9 cellular contexts compared by ENCODE assay signal in genomic region chr5:71924980-71925379, GRCh38.
DNase-seq lines count a peak whose midpoint lies in the region; ATAC-seq, FAIRE-seq and TF ChIP-seq lines count a peak whose summit lies in the region.
"Had no signal": no experiment of that assay in that cellular context is flagged by ENCODE, and none has a peak within 500 bp of the region (broad histone marks: within the 10 kb centered on the region; RNA-seq: fewer than 3 reads in every experiment).

No MANE protein-coding gene starts in this region.

- H3K79me2 ChIP-seq in endothelial cell of umbilical vein (ENCODE audit: control insufficient read depth, insufficient read depth, low read length): no peaks in the 10 kb centered on the region

- in situ Hi-C loops in GM13977 (cut with MboI; ENCODE audit: low pct_unique_long_range_greater_than_20kb, low sequenced_read_pairs, unreplicated experiment): no loop called here

- CTCF ChIA-PET in endothelial cell of umbilical vein (lab: Charles Lee): interaction anchor here (1.1 to 1.4 kb wide), 2 partner anchors 88 to 93 kb away, joined by 3 read pairs; no protein-coding TSS in a partner anchor

- H3K4me1 ChIP-seq in endothelial cell of umbilical vein (ENCODE audit: control insufficient read depth, extremely low read depth, insufficient read depth, low read length) (peaks cover 23% of the 10 kb centered on the region), prostate gland (replicated peaks) (no peaks in the 10 kb centered on the region)

- DNase-seq in HCEC 1CT (peak; percentile 74), NCI-H748 treated with DMSO at 0.1 percent for 48 hours (lab: John Stamatoyannopoulos, UW) (peak; percentile 25), endothelial cell of umbilical vein (ENCODE audit: low read depth, low spot score) (peak; percentile 74), prostate gland (ENCODE audit: low spot score) (peak; percentile 20), GM13977 (ENCODE audit: low spot score) (no peak), T-helper 1 cell (no peak), NCI-H1930 (lab: John Stamatoyannopoulos, UW) (no peak)
- DNase-seq: NCI-H1436 had no signal

- TF ChIP-seq POLR2A in endothelial cell of umbilical vein (IDR thresholded peaks at IDR 0.05; ENCODE audit: low read depth, low read length): no peak
- no peak for TF ChIP-seq POLR2A in prostate gland (IDR thresholded peaks at IDR 0.05)

- H3K4me2 ChIP-seq in endothelial cell of umbilical vein (ENCODE audit: insufficient read depth, low read length): peak overlapping the region; percentile 31

- H3K36me3 ChIP-seq in endothelial cell of umbilical vein (ENCODE audit: control insufficient read depth in 2 of 2, extremely low read depth in 1 of 2, insufficient read depth in 2 of 2, low read length in 2 of 2): no peaks in the 10 kb centered on the region
- H3K36me3 ChIP-seq in prostate gland: no peaks in the 10 kb centered on the region

- no TSS peak for BruUV-seq in endothelial cell of umbilical vein (replicated peaks; lab: Mats Ljungman, UMichigan)

- no peak overlapping the region for H3K4me3 ChIP-seq in endothelial cell of umbilical vein (replicated peaks in 1 of 3; ENCODE audit: insufficient read depth in 1 of 3, low read depth in 1 of 3, low read length in 3 of 3)
- H3K4me3 ChIP-seq in prostate gland: no peak overlapping the region

- no peak for ATAC-seq in GM21717 (IDR thresholded peaks at IDR 0.05; ENCODE audit: unreplicated experiment)

- H2AFZ ChIP-seq in endothelial cell of umbilical vein (ENCODE audit: low read depth, low read length): no peak overlapping the region

- 38% methylated on average over 3 of the region's 3 CpGs for WGBS in prostate gland

- no peaks in the 10 kb centered on the region for H3K27me3 ChIP-seq in endothelial cell of umbilical vein (ENCODE audit: control insufficient read depth in 2 of 2, insufficient read depth in 2 of 2, low read length in 2 of 2)
- no peaks in the 10 kb centered on the region for H3K27me3 ChIP-seq in prostate gland (replicated peaks; ENCODE audit: insufficient read depth)

- TF ChIP-seq CTCF in endothelial cell of umbilical vein (IDR thresholded peaks at IDR 0.05; ENCODE audit: extremely low read depth in 1 of 2, insufficient read depth in 1 of 2, low read depth in 1 of 2, low read length in 2 of 2): no peak
- no peak for TF ChIP-seq CTCF in prostate gland (IDR thresholded peaks at IDR 0.05)
- no peak for TF ChIP-seq CTCF in GM13977 (IDR thresholded peaks at IDR 0.05; ENCODE audit: extremely low read depth, insufficient read depth, missing control alignments)

- H3K9me3 ChIP-seq in endothelial cell of umbilical vein (replicated peaks; ENCODE audit: control insufficient read depth, insufficient read depth, low read length) (no peaks in the 10 kb centered on the region), prostate gland (no peaks in the 10 kb centered on the region)

- H3K9ac ChIP-seq in endothelial cell of umbilical vein (replicated peaks; ENCODE audit: extremely low read depth, insufficient read depth, low read length): no peak overlapping the region

- no peaks in the 10 kb centered on the region for H3K9me1 ChIP-seq in endothelial cell of umbilical vein (replicated peaks; ENCODE audit: control insufficient read depth, extremely low read depth, insufficient read depth, low read length)

- peak overlapping the region; percentile 7 for H3K27ac ChIP-seq in endothelial cell of umbilical vein (ENCODE audit: insufficient read depth, low read depth, low read length)
- H3K27ac ChIP-seq in prostate gland: no peak overlapping the region

- POLR2A ChIA-PET in endothelial cell of umbilical vein (lab: Charles Lee): no interaction called here

- H4K20me1 ChIP-seq in endothelial cell of umbilical vein (replicated peaks; ENCODE audit: control insufficient read depth, extremely low read depth, insufficient read depth, low read length): no peaks in the 10 kb centered on the region

- dilution Hi-C loops in endothelial cell of umbilical vein (cut with MboI; ENCODE audit: extremely low pct_ligation_motif_present, low sequenced_read_pairs): no loop called here

- intact Hi-C loops in endothelial cell of umbilical vein (cut with micrococcal nuclease) (loop anchor here (1.0 to 10.0 kb wide), 3 partner anchors 8 to 182 kb away; partner anchors contain the start of gene MAP1B), prostate gland (cut with DNase I) (no loop called here)

- peak; percentile 94 for FAIRE-seq in endothelial cell of umbilical vein (lab: Jason Lieb, UNC)

TF ChIP-seq in endothelial cell of umbilical vein, 7 proteins besides CTCF, POLR2A, EP300 and RAD21:
- TF ChIP-seq FOS (IDR thresholded peaks at IDR 0.05; ENCODE audit: borderline replicate concordance, insufficient read depth, low read length): peak; percentile 49
- TF ChIP-seq JUN (IDR thresholded peaks at IDR 0.05; ENCODE audit: borderline replicate concordance, insufficient read depth, insufficient read length, low read depth): peak; percentile 28
- TF ChIP-seq, protein P1, sequence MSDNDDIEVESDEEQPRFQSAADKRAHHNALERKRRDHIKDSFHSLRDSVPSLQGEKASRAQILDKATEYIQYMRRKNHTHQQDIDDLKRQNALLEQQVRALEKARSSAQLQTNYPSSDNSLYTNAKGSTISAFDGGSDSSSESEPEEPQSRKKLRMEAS (IDR thresholded peaks at IDR 0.05; ENCODE audit: insufficient read depth, insufficient read length): no peak
TF ChIP-seq in endothelial cell of umbilical vein: peak in this region for 2.

Comparison
In these comparisons a context has a peak if more than half of its experiments do, and no peak if none do; other contexts are left out.
1. DNase-seq: peak in HCEC 1CT (single experiment), NCI-H748 treated with DMSO at 0.1 percent for 48 hours (single experiment), endothelial cell of umbilical vein (single experiment) and prostate gland (single experiment); none in GM13977 (single experiment), T-helper 1 cell (0 of 5) and NCI-H1930 (0 of 2).